ENCODE assay signal across 1 cellular context in the genomic region with DNA sequence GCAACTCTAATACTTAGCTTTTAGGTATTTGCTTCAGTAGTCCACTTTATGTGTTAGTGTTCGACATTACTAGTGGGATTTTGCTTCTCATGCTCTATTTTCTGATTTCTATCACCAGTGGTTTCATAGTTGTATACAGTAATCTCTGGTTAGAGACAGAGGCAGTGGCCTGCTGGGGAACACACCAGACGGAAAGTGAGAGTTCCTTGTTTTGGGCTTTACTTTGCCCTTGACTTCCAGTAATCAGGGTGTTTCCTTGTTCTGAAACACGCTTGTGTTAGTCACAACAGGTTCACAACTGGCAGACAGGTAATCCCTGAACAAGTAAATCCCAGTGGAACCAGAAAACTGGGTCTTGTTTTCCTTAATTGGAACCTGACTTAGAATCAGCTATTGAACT.
TF ChIP-seq lines count a peak whose summit lies in the region.

No MANE protein-coding gene starts in this region.

TF ChIP-seq in IMR-90, 13 proteins besides CTCF, POLR2A, EP300 and RAD21 (continued from another document):
- TF ChIP-seq, protein P1, sequence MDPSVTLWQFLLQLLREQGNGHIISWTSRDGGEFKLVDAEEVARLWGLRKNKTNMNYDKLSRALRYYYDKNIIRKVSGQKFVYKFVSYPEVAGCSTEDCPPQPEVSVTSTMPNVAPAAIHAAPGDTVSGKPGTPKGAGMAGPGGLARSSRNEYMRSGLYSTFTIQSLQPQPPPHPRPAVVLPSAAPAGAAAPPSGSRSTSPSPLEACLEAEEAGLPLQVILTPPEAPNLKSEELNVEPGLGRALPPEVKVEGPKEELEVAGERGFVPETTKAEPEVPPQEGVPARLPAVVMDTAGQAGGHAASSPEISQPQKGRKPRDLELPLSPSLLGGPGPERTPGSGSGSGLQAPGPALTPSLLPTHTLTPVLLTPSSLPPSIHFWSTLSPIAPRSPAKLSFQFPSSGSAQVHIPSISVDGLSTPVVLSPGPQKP (IDR thresholded peaks at IDR 0.05; ENCODE audit: borderline replicate concordance, low read depth, low read length): no peak
TF ChIP-seq in IMR-90: peak in this region for 0.
